Comparison of ENCODE assay signal across 9 cellular contexts in the genomic region with DNA sequence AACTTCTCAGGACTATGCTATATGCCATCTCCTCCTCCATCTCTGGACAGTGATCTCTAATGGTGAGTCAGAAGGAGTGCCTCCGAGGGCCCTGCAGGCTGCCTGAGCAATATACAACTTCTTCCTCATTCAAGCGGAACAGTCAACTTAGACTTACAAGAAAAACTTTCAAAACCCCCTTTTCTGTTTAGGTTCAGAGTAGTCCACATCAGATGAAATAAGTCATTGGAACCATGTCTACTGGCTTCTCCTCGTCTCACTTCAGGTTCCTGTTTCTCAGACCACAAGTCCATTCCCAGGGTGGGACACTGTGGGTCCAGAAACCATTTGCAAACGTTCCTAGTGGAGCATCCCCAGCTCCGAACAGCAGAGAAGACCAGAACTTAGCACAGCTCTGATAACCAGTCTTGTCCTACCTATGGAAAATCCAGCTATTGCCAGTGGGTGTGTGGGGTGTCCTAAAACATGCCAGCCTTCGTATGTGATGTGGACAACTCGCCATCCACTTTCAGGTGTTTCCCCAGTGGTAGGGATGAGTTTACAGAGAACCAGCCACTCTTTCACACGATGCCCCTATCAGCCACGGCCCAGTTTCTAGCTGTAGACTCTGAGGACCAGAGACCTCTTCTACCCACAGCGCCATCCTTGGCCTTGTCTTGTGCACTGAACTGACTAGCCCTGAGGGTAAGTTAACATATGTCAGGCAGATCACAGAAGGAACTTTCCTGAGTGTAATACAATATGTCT. TPM values are rescaled to one million over a fixed set of nuclear protein-coding genes. Genes with fewer than 3 reads are reported as not detected.
DNase-seq lines count a peak whose midpoint lies in the region; ATAC-seq, FAIRE-seq and TF ChIP-seq lines count a peak whose summit lies in the region.
"Had no signal": no experiment of that assay in that cellular context is flagged by ENCODE, and none has a peak within 500 bp of the region (broad histone marks: within the 10 kb centered on the region; RNA-seq: fewer than 3 reads in every experiment).

No MANE protein-coding gene starts in this region.

- WGBS in GM12878 (ENCODE audit: insufficient coverage, insufficient replicate concordance, low lambda C conversion rate, missing lambda C conversion rate) = 2% methylated on average over 10 of the region's 10 CpGs

- H3K27ac ChIP-seq in GM12878 (ENCODE audit: control insufficient read depth, insufficient read depth) (peak overlapping the region; percentile 67), dorsolateral prefrontal cortex (no peak overlapping the region)

- in situ Hi-C loops in GM13976 (cut with MboI; ENCODE audit: low sequenced_read_pairs, unreplicated experiment) (no loop called here), GM12878 (cut with MboI) (no loop called here)

- peaks cover 61% of the 10 kb centered on the region for H3K4me1 ChIP-seq in GM12878 (ENCODE audit: control insufficient read depth, insufficient read depth, low read length)

- SMC1A ChIA-PET in GM12878 (lab: Charles Lee; ENCODE audit: uncharacterized antibody, unreplicated experiment) = interaction anchor here (1.0 to 5.7 kb wide), 10 partner anchors 9 to 118 kb away, joined by 3 to 38 read pairs (median 5); no protein-coding TSS in a partner anchor

- H3K27me3 ChIP-seq in GM12878 (replicated peaks in 1 of 2; ENCODE audit: control insufficient read depth in 2 of 2, insufficient read depth in 2 of 2, low read length in 1 of 2) (no peaks in the 10 kb centered on the region), dorsolateral prefrontal cortex (peaks cover 0 to 44% (median 3%) of the 10 kb centered on the region in 45 donors)

- H2AFZ ChIP-seq in GM12878 (ENCODE audit: control insufficient read depth, low read depth, low read length) = no peak overlapping the region

- no peaks in the 10 kb centered on the region for H3K9me3 ChIP-seq in GM12878 (replicated peaks; ENCODE audit: control insufficient read depth, insufficient read depth, low read length)

- H3K4me3 ChIP-seq in GM12878 (no peak overlapping the region), dorsolateral prefrontal cortex (no peak overlapping the region)

- TF ChIP-seq EP300 in GM12878 (IDR thresholded peaks at IDR 0.05; ENCODE audit: borderline replicate concordance in 1 of 2, control insufficient read depth in 1 of 2, low read depth in 2 of 2, low read length in 2 of 2) = no peak

- TF ChIP-seq POLR2A in GM12878 (IDR thresholded peaks at IDR 0.05; ENCODE audit: low read depth, low read length) = no peak

- no peak for TF ChIP-seq RAD21 in GM12878 (IDR thresholded peaks at IDR 0.05; ENCODE audit: insufficient read depth, low read depth, low read length)

- POLR2A ChIA-PET in GM12878 (lab: Charles Lee) = interaction anchor here (0.6 to 1.8 kb wide), 6 partner anchors 9 to 82 kb away, joined by 3 to 6 read pairs (median 3); partner anchors contain the start of gene SEPTIN6

- intact Hi-C loops in GM12878 (cut with micrococcal nuclease; ENCODE audit: unreplicated experiment) = loop anchor here (1.0 to 2.0 kb wide), 3 partner anchors 7 to 44 kb away; no protein-coding TSS in a partner anchor
- intact Hi-C loops in dorsolateral prefrontal cortex (cut with DNase I) = no loop called here

- peaks cover 7% of the 10 kb centered on the region for H3K79me2 ChIP-seq in GM12878 (ENCODE audit: control insufficient read depth, insufficient read depth, low read length)

- TF ChIP-seq CTCF in GM13976 (IDR thresholded peaks at IDR 0.05; ENCODE audit: borderline replicate concordance, control extremely low read depth, extremely low read depth, insufficient read depth, missing control alignments) (no peak), GM12878 (IDR thresholded peaks at IDR 0.05 in 2 of 3, conservative IDR thresholded peaks at IDR 0.05 in 1 of 3; ENCODE audit: control insufficient read depth in 2 of 3, extremely low read depth in 1 of 3, insufficient read depth in 1 of 3, low read depth in 3 of 3, low read length in 3 of 3) (0 out of 6 replicates have a peak, but pooled peaks of 1 of the 3 experiments have one; percentile 10), dorsolateral prefrontal cortex (IDR thresholded peaks at IDR 0.05 in 54 of 56, conservative IDR thresholded peaks at IDR 0.05 in 2 of 56; ENCODE audit: low read depth in 1 of 56, partially characterized antibody in 56 of 56) (no peak)

- TSS peak; percentile 45 for BruUV-seq in GM12878 (replicated peaks; lab: Mats Ljungman, UMichigan)

- CTCF ChIA-PET in GM12878 (lab: Yijun Ruan, JAX) = interaction anchor here (0.8 to 5.0 kb wide), 6 partner anchors 14 to 90 kb away, joined by 4 to 20 read pairs (median 6); no protein-coding TSS in a partner anchor

- RAD21 ChIA-PET in GM12878 (lab: Charles Lee; ENCODE audit: unreplicated experiment) = interaction anchor here (0.5 to 11.0 kb wide), 8 partner anchors 8 to 89 kb away, joined by 3 to 99 read pairs (median 18); no protein-coding TSS in a partner anchor

- peak; percentile 95 for FAIRE-seq in GM12878 (lab: Jason Lieb, UNC)

- H4K20me1 ChIP-seq in GM12878 (ENCODE audit: control insufficient read depth, insufficient read depth) = no peaks in the 10 kb centered on the region

- peak; percentile 67 for ATAC-seq in GM21381 (IDR thresholded peaks at IDR 0.05; ENCODE audit: unreplicated experiment)
- ATAC-seq in HG03378 (IDR thresholded peaks at IDR 0.05; ENCODE audit: unreplicated experiment) = peak; percentile 90
- ATAC-seq in GM12878 = peak; percentile 84

- H3K9ac ChIP-seq in GM12878 (ENCODE audit: control insufficient read depth, insufficient read depth, low read length) = no peak overlapping the region

- peaks cover 10 to 11% of the 10 kb centered on the region in 2 experiments; a peak in 3 of 4 replicates for H3K36me3 ChIP-seq in GM12878 (ENCODE audit: control insufficient read depth in 2 of 2, insufficient read depth in 2 of 2, low read length in 1 of 2)

- H3K4me2 ChIP-seq in GM12878 (ENCODE audit: control insufficient read depth, insufficient read depth) = peak overlapping the region; percentile 44; the same call in 1 of the 2 replicates

- peak; percentile 72 for DNase-seq in GM13976 (ENCODE audit: low spot score)
- peak; percentile 81 for DNase-seq in GM12878 (ENCODE audit: low read depth, low spot score)
- no peak for DNase-seq in HCEC 1CT
- DNase-seq in dorsolateral prefrontal cortex = no peak
- no peak for DNase-seq in EL
- no peak for DNase-seq in SKM-1 treated with dmso at 0.1 percent for 144 hours (lab: John Stamatoyannopoulos, UW; ENCODE audit: unreplicated experiment)
- DNase-seq: natural killer cell had no signal

TF ChIP-seq in GM12878, 131 proteins besides CTCF, POLR2A, EP300 and RAD21 (continues in another document):
- TF ChIP-seq JUNB (IDR thresholded peaks at IDR 0.05) (peak; percentile 54), IKZF1 (conservative IDR thresholded peaks at IDR 0.05) (peak; percentile 88), PAX5 (IDR thresholded peaks at IDR 0.05; ENCODE audit: borderline replicate concordance, low read depth, low read length) (peak; percentile 78; the same call in 1 of the 2 replicates)

RNA-seq across cellular contexts. Expression of gene NKRF, which starts 32.7 kb away (rescaled TPM):
- 32.9 and 35.0 TPM in 2 replicates for total RNA-seq in GM12878 (2013; cell fraction: nucleolus; rRNA removed)
- total RNA-seq in GM12878 (2014; rRNA removed) = 8.1 and 8.5 TPM in 2 replicates
- total RNA-seq in GM12878 (2014; rRNA removed; fragmentation: Illumina TruSeq; extraction: Trizol) = 15.7 and 16.6 TPM in 2 replicates
- 20.1 and 21.5 TPM in 2 replicates for total RNA-seq in GM12878 (2021)
- 8.7 TPM for polyA plus RNA-seq in GM12878 (2011; ENCODE audit: low read depth)
- polyA plus RNA-seq in GM12878 (2011; rRNA removed) = 14.4 and 19.6 TPM in 2 replicates
- 7.8 and 8.0 TPM in 2 replicates for polyA plus RNA-seq in GM12878 (2011; cell fraction: cytosol; rRNA removed)
- polyA plus RNA-seq in GM12878 (2011; cell fraction: nucleus; rRNA removed) = 12.2 and 14.9 TPM in 2 replicates
- polyA plus RNA-seq in GM12878 (2012) = 9.4 and 12.6 TPM in 2 replicates
- 20.3 and 25.3 TPM in 2 replicates for polyA plus RNA-seq in GM12878 (2014; fragmentation: Illumina TruSeq; extraction: Trizol)
- polyA plus RNA-seq in GM12878 (2014; fragmentation: Nextera tagmentation; extraction: Ambion mirVana) = 1 to 10 TPM; 6.2 to 9.5 TPM
- 9.9 and 10.7 TPM in 2 replicates for polyA plus RNA-seq in GM12878 (2014; rRNA removed)
- 1 to 10 TPM; 8.4 to 9.0 TPM for polyA plus RNA-seq in GM12878 (2016; fragmentation: Nextera tagmentation; extraction: Ambion mirVana)
- polyA minus RNA-seq in GM12878 (2011; rRNA and poly(A)+ RNA removed) = 12.3 and 14.2 TPM in 2 replicates
- polyA minus RNA-seq in GM12878 (2011; cell fraction: cytosol; rRNA and poly(A)+ RNA removed) = 8.2 and 9.4 TPM in 2 replicates
- polyA minus RNA-seq in GM12878 (2011; cell fraction: nucleus; rRNA and poly(A)+ RNA removed) = 5.9 and 10.3 TPM in 2 replicates
- total RNA-seq in dorsolateral prefrontal cortex = 10 to 100 TPM; 11.2 to 39.9 (median 29.2) TPM

RNA-seq across cellular contexts. Expression of gene SEPTIN6, which starts 54.1 kb away (rescaled TPM):
- total RNA-seq in GM12878 (2013; cell fraction: nucleolus; rRNA removed) = 335 and 357 TPM in 2 replicates
- 139 and 150 TPM in 2 replicates for total RNA-seq in GM12878 (2014; rRNA removed)
- total RNA-seq in GM12878 (2014; rRNA removed; fragmentation: Illumina TruSeq; extraction: Trizol) = 161 and 168 TPM in 2 replicates
- 215 and 222 TPM in 2 replicates for total RNA-seq in GM12878 (2021)
- 98.0 TPM for polyA plus RNA-seq in GM12878 (2011; ENCODE audit: low read depth)
- 240 and 297 TPM in 2 replicates for polyA plus RNA-seq in GM12878 (2011; rRNA removed)
- polyA plus RNA-seq in GM12878 (2011; cell fraction: cytosol; rRNA removed) = 350 and 363 TPM in 2 replicates
- 168 and 185 TPM in 2 replicates for polyA plus RNA-seq in GM12878 (2011; cell fraction: nucleus; rRNA removed)
- polyA plus RNA-seq in GM12878 (2012) = 211 and 281 TPM in 2 replicates
- polyA plus RNA-seq in GM12878 (2014; fragmentation: Illumina TruSeq; extraction: Trizol) = 324 and 353 TPM in 2 replicates
- 10 to 100 TPM; 37.2 to 48.4 TPM for polyA plus RNA-seq in GM12878 (2014; fragmentation: Nextera tagmentation; extraction: Ambion mirVana)
- polyA plus RNA-seq in GM12878 (2014; rRNA removed) = 139 and 148 TPM in 2 replicates
- polyA plus RNA-seq in GM12878 (2016; fragmentation: Nextera tagmentation; extraction: Ambion mirVana) = 100 to 1,000 TPM; 147 to 160 TPM
- polyA minus RNA-seq in GM12878 (2011; rRNA and poly(A)+ RNA removed) = 422 and 449 TPM in 2 replicates
- polyA minus RNA-seq in GM12878 (2011; cell fraction: cytosol; rRNA and poly(A)+ RNA removed) = 122 and 141 TPM in 2 replicates
- polyA minus RNA-seq in GM12878 (2011; cell fraction: nucleus; rRNA and poly(A)+ RNA removed) = 70.4 and 70.7 TPM in 2 replicates
- total RNA-seq in dorsolateral prefrontal cortex = 10 to 100 TPM; 14.0 to 49.1 (median 34.8) TPM

Comparison
In these comparisons a context has a peak if more than half of its experiments do, and no peak if none do; other contexts are left out.
1. DNase-seq: peak in GM13976 (single experiment) and GM12878 (single experiment); none in HCEC 1CT (single experiment), dorsolateral prefrontal cortex (0 of 10), EL (single experiment) and SKM-1 treated with dmso at 0.1 percent for 144 hours (single experiment).
2. Peak in every context shown above with its lines, with median percentiles within 50 percentile points of each other: ATAC-seq.